8 cellular contexts compared by ENCODE assay signal in the genomic region with DNA sequence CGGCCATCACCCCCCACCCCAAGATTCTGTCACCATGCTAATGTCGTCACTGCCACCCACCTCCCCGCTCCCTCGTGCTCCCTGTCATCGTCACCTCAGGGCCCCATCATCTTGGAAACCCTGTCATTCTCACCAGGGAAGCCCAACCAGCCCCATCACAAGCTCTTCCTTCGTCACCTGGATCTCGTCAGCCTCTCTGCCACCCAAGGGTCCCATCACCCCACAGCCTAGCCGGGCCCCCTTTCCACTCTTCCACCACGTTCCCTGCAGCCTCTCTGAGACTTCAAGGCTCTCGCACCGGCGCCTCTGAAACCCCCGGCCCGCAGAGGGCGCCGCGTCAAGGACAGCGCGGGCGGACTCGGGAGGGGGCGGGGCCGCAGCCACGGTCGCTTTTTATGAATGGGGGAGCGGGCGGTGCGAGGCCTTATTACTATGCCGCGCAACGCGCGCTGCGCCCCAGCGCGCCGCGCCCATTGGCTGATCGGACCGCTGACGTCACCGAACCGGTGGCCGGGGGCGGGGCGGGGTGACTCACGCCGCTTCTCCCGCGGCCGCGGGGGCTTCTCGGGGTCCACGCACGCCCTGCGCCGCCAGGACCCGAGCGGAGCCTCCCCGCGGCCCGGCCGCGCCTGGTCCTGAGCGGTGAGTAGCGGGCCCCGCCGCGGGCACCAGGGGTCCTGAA. TPM values are rescaled to one million over a fixed set of nuclear protein-coding genes. Genes with fewer than 3 reads are reported as not detected.
DNase-seq lines count a peak whose midpoint lies in the region; ATAC-seq and TF ChIP-seq lines count a peak whose summit lies in the region.

Gene GPR3, plus strand, starts transcription at position 527 of the 682 bp plus-strand sequence. CDS start 1,177 bp downstream, outside the sequence.

- H3K27me3 Mint-ChIP-seq in neural crest cell (ENCODE audit: low read depth): peaks cover 3% of the 10 kb centered on the region
- H3K27me3 Mint-ChIP-seq in stimulated activated naive CD8-positive, alpha-beta T cell treated with anti-CD3 and anti-CD28 coated beads, Interleukin-15, amount 100 ng/mL, for 72 hours: no peaks in the 10 kb centered on the region

- H3K9me3 Mint-ChIP-seq in neural crest cell: no peaks in the 10 kb centered on the region
- no peaks in the 10 kb centered on the region for H3K9me3 Mint-ChIP-seq in stimulated activated naive CD8-positive, alpha-beta T cell treated with anti-CD3 and anti-CD28 coated beads, Interleukin-15, amount 100 ng/mL, for 72 hours

- H3K36me3 Mint-ChIP-seq in neural crest cell (ENCODE audit: low read depth): no peaks in the 10 kb centered on the region

- DNase-seq in DMS79 treated with DMSO at 0.1 percent for 48 hours (lab: John Stamatoyannopoulos, UW) (peak; percentile 91), GM23248 (peak; percentile 97), LNCaP clone FGC (ENCODE audit: low read depth) (peak; percentile 51), SHP77 (lab: John Stamatoyannopoulos, UW) (peak; percentile 84 to 89), fibroblast of the conjunctiva (ENCODE audit: low read depth) (peak; percentile 78), neural crest cell (ENCODE audit: low read depth, low spot score) (peak; percentile 84)
- peak; percentile 98 for DNase-seq in activated effector memory CD4-positive, alpha-beta T cell treated with anti-CD3 and anti-CD28 coated beads, Interleukin-2, amount 50 U/mL, for 16 hours
- peak; percentile 92 for DNase-seq in stimulated activated naive CD8-positive, alpha-beta T cell treated with anti-CD3 and anti-CD28 coated beads, Interleukin-15, amount 100 ng/mL, for 72 hours

- peaks cover 6% of the 10 kb centered on the region; the same call in 1 of the 2 replicates for H3F3A ChIP-seq in GM23248 (ENCODE audit: insufficient read depth)

- H3K36me3 ChIP-seq in GM23248 (ENCODE audit: low read depth): no peaks in the 10 kb centered on the region

- H3K4me3 ChIP-seq in GM23248 (peak within 1 kb of the TSS; percentile 90), LNCaP clone FGC (ENCODE audit: low read depth, low read length) (peak within 1 kb of the TSS; percentile 54)

- ATAC-seq in stimulated activated naive CD8-positive, alpha-beta T cell treated with anti-CD3 and anti-CD28 coated beads, Interleukin-15, amount 100 ng/mL, for 72 hours: peak; percentile 94

- no peaks in the 10 kb centered on the region for H4K20me1 ChIP-seq in GM23248 (ENCODE audit: insufficient read depth)

- H3K27me3 ChIP-seq in GM23248 (replicated peaks; ENCODE audit: insufficient read depth): no peaks in the 10 kb centered on the region

- H3K27ac ChIP-seq in GM23248: no peak within 1 kb of the TSS

- peak within 1 kb of the TSS; percentile 94 for H3K27ac Mint-ChIP-seq in neural crest cell (ENCODE audit: unreplicated experiment)
- H3K27ac Mint-ChIP-seq in stimulated activated naive CD8-positive, alpha-beta T cell treated with anti-CD3 and anti-CD28 coated beads, Interleukin-15, amount 100 ng/mL, for 72 hours: peak within 1 kb of the TSS; percentile 84 to 91

- in situ Hi-C loops in GM23248 (cut with MboI): loop anchor here (5.0 kb wide), 2 partner anchors 90 to 290 kb away; no protein-coding TSS in a partner anchor

- peak; percentile 72 for TF ChIP-seq CTCF in LNCaP clone FGC (IDR thresholded peaks at IDR 0.05; ENCODE audit: control insufficient read depth, extremely low read depth, insufficient read depth)
- peak; percentile 62 for TF ChIP-seq CTCF in neural crest cell (conservative IDR thresholded peaks at IDR 0.05)

- H2AFZ ChIP-seq in GM23248: peak within 1 kb of the TSS; percentile 81

- WGBS in GM23248 (ENCODE audit: low coverage in 1 of 2, low lambda C conversion rate in 2 of 2, missing lambda C conversion rate in 2 of 2), 2 experiments: 1% methylated on average over 63 of the region's 69 CpGs

- H3K9me2 ChIP-seq in GM23248 (ENCODE audit: insufficient read depth): no peaks in the 10 kb centered on the region

- peak within 1 kb of the TSS; percentile 94 for H3K4me3 Mint-ChIP-seq in neural crest cell
- H3K4me3 Mint-ChIP-seq in stimulated activated naive CD8-positive, alpha-beta T cell treated with anti-CD3 and anti-CD28 coated beads, Interleukin-15, amount 100 ng/mL, for 72 hours: peak within 1 kb of the TSS; percentile 89 to 91

- H3K9ac ChIP-seq in GM23248: peak within 1 kb of the TSS; percentile 84

- H3K9me3 ChIP-seq in GM23248 (ENCODE audit: low read depth): no peaks in the 10 kb centered on the region

- peaks cover 12% of the 10 kb centered on the region for H3K4me1 ChIP-seq in GM23248 (ENCODE audit: insufficient read depth)

- H3K4me1 Mint-ChIP-seq in neural crest cell: peaks cover 21% of the 10 kb centered on the region
- H3K4me1 Mint-ChIP-seq in stimulated activated naive CD8-positive, alpha-beta T cell treated with anti-CD3 and anti-CD28 coated beads, Interleukin-15, amount 100 ng/mL, for 72 hours: peaks cover 35% of the 10 kb centered on the region

- no peaks in the 10 kb centered on the region for H3K79me2 ChIP-seq in GM23248 (ENCODE audit: insufficient read depth)

- H3K4me2 ChIP-seq in GM23248 (ENCODE audit: unreplicated experiment): peak within 1 kb of the TSS; percentile 79

RNA-seq across cellular contexts. Expression of gene GPR3, which starts in this region (rescaled TPM):
- total RNA-seq in GM23248 (2014; rRNA removed; shearing (Covaris generic)): 0.32 and 0.38 TPM in 2 replicates
- 1.6 and 1.8 TPM in 2 replicates for polyA plus RNA-seq in GM23248 (2016; fragmentation: Nextera tagmentation; extraction: Ambion mirVana)
- 6.1 and 7.0 TPM in 2 replicates for total RNA-seq in neural crest cell
